22 cellular contexts compared by ENCODE assay signal in the genomic region with DNA sequence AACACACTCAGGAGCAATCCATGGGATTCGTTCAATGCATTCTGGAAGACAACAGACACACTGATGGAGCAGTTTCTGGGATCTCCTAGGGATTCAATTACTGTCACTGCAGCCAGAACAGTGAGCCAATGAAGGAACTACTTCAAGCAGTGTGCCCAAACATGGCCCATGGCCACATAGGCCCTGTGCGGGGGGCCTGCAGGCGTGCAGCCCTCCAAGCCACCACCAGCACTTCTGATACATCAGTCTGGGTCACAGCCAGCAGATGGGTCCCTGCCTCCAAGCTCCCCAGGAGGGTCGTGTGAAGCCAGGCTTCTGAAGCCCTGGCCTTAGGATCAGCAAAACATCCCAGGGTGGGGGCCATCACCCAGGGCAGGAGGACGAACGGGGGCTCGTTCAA.
A peak's percentile ranks its signal among the peaks of the same experiment; 100 is the strongest.
DNase-seq lines count a peak whose midpoint lies in the region; ATAC-seq and TF ChIP-seq lines count a peak whose summit lies in the region.
"Had no signal": no experiment of that assay in that cellular context is flagged by ENCODE, and none has a peak within 500 bp of the region (broad histone marks: within the 10 kb centered on the region; RNA-seq: fewer than 3 reads in every experiment).

No MANE protein-coding gene starts in this region.

- ATAC-seq in CD4-positive, alpha-beta T cell (ENCODE audit: poor library complexity) = no peak
- ATAC-seq in effector memory CD8-positive, alpha-beta T cell (replicated peaks) = no peak
- no peak for ATAC-seq in stimulated activated memory B cell treated with anti-CD40 and anti-IgM and Interleukin-4, amounts not matched to agents 10 μg/mL and 1 μg/mL and 100 μg/mL, for 72 hours
- ATAC-seq in HG02759 (IDR thresholded peaks at IDR 0.05; ENCODE audit: unreplicated experiment) = no peak
- ATAC-seq in GM21423 (IDR thresholded peaks at IDR 0.05; ENCODE audit: unreplicated experiment) = no peak

- TF ChIP-seq CTCF in CD4-positive, alpha-beta T cell (IDR thresholded peaks at IDR 0.05) = no peak

- H3K4me1 Mint-ChIP-seq in activated naive CD4-positive, alpha-beta T cell treated with anti-CD3 and anti-CD28 coated beads for 36 hours (ENCODE audit: low read depth) = no peaks in the 10 kb centered on the region
- no peaks in the 10 kb centered on the region for H3K4me1 Mint-ChIP-seq in CD4-positive, alpha-beta T cell (ENCODE audit: low read depth)
- peaks cover 5 to 11% of the 10 kb centered on the region in 2 donors for H3K4me1 Mint-ChIP-seq in effector memory CD8-positive, alpha-beta T cell (ENCODE audit: low read depth in 2 of 2)
- H3K4me1 Mint-ChIP-seq in stimulated activated memory B cell treated with anti-CD40 and anti-IgM and Interleukin-4, amounts not matched to agents 10 μg/mL and 1 μg/mL and 100 μg/mL, for 72 hours = peaks cover 13% of the 10 kb centered on the region

- H3K4me3 Mint-ChIP-seq in activated naive CD4-positive, alpha-beta T cell treated with anti-CD3 and anti-CD28 coated beads for 36 hours = no peak overlapping the region
- H3K4me3 Mint-ChIP-seq in CD4-positive, alpha-beta T cell = no peak overlapping the region
- no peak overlapping the region for H3K4me3 Mint-ChIP-seq in effector memory CD8-positive, alpha-beta T cell
- no peak overlapping the region for H3K4me3 Mint-ChIP-seq in stimulated activated memory B cell treated with anti-CD40 and anti-IgM and Interleukin-4, amounts not matched to agents 10 μg/mL and 1 μg/mL and 100 μg/mL, for 72 hours

- H3K27ac Mint-ChIP-seq in activated naive CD4-positive, alpha-beta T cell treated with anti-CD3 and anti-CD28 coated beads for 36 hours = peak overlapping the region; percentile 50
- H3K27ac Mint-ChIP-seq in CD4-positive, alpha-beta T cell = peak overlapping the region; percentile 44
- H3K27ac Mint-ChIP-seq in effector memory CD8-positive, alpha-beta T cell = peak overlapping the region; percentile 38 to 78
- H3K27ac Mint-ChIP-seq in stimulated activated memory B cell treated with anti-CD40 and anti-IgM and Interleukin-4, amounts not matched to agents 10 μg/mL and 1 μg/mL and 100 μg/mL, for 72 hours = peak overlapping the region; percentile 68

- no peak overlapping the region for H3K27ac ChIP-seq in CD4-positive, alpha-beta T cell (ENCODE audit: low read depth, low read length)
- H3K27ac ChIP-seq: C4-2B, PC-9 had no signal

- intact Hi-C loops in activated naive CD4-positive, alpha-beta T cell treated with anti-CD3 and anti-CD28 coated beads for 36 hours (cut with micrococcal nuclease) = no loop called here
- intact Hi-C loops in CD4-positive, alpha-beta T cell (cut with DNase I, micrococcal nuclease) = no loop called here

- POLR2A ChIA-PET in CD4-positive, alpha-beta T cell (lab: Charles Lee) = interaction anchor here (1.8 kb wide), 1 partner anchor 122 kb away, joined by 4 read pairs; a partner anchor contains a TSS

- no peak for DNase-seq in activated naive CD4-positive, alpha-beta T cell treated with anti-CD3 and anti-CD28 coated beads for 36 hours
- DNase-seq in activated naive CD4-positive, alpha-beta T cell treated with anti-CD3 and anti-CD28 coated beads, Interleukin-2, amount 50 U/mL, for 16 hours = no peak
- no peak for DNase-seq in CD4-positive, alpha-beta T cell
- no peak for DNase-seq in effector memory CD8-positive, alpha-beta T cell
- DNase-seq in stimulated activated CD4-positive, alpha-beta T cell treated with anti-CD3 and anti-CD28 coated beads, Interleukin-2, amount 100 ng/mL, for 48 hours = no peak
- DNase-seq: AML-193, COR-L47, DMS79, KG1, NCI-H1092, NCI-H1436, NCI-H1930, NCI-H2227 treated with DMSO at 0.1 percent for 48 hours, NCI-H510A, PC-9, RPMI8226, SHP77 had no signal

- CTCF ChIA-PET in activated naive CD4-positive, alpha-beta T cell treated with anti-CD3 and anti-CD28 coated beads for 36 hours (lab: Charles Lee) = interaction anchor here (1.1 kb wide), 1 partner anchor 12 kb away, joined by 3 read pairs; no protein-coding TSS in a partner anchor
- CTCF ChIA-PET in CD4-positive, alpha-beta T cell (lab: Charles Lee) = interaction anchor here (0.8 kb wide), 1 partner anchor 98 kb away, joined by 3 read pairs; no protein-coding TSS in a partner anchor

- no peaks in the 10 kb centered on the region for H3K9me3 Mint-ChIP-seq in activated naive CD4-positive, alpha-beta T cell treated with anti-CD3 and anti-CD28 coated beads for 36 hours
- no peaks in the 10 kb centered on the region for H3K9me3 Mint-ChIP-seq in CD4-positive, alpha-beta T cell
- no peaks in the 10 kb centered on the region for H3K9me3 Mint-ChIP-seq in effector memory CD8-positive, alpha-beta T cell
- H3K9me3 Mint-ChIP-seq in stimulated activated memory B cell treated with anti-CD40 and anti-IgM and Interleukin-4, amounts not matched to agents 10 μg/mL and 1 μg/mL and 100 μg/mL, for 72 hours = no peaks in the 10 kb centered on the region

- H3K27me3 ChIP-seq in CD4-positive, alpha-beta T cell (ENCODE audit: control insufficient read depth, insufficient read depth, low read length) = no peaks in the 10 kb centered on the region

- no peaks in the 10 kb centered on the region for H3K27me3 Mint-ChIP-seq in activated naive CD4-positive, alpha-beta T cell treated with anti-CD3 and anti-CD28 coated beads for 36 hours (ENCODE audit: low read depth)
- H3K27me3 Mint-ChIP-seq in CD4-positive, alpha-beta T cell = no peaks in the 10 kb centered on the region
- H3K27me3 Mint-ChIP-seq in effector memory CD8-positive, alpha-beta T cell = no peaks in the 10 kb centered on the region
- H3K27me3 Mint-ChIP-seq in stimulated activated memory B cell treated with anti-CD40 and anti-IgM and Interleukin-4, amounts not matched to agents 10 μg/mL and 1 μg/mL and 100 μg/mL, for 72 hours = no peaks in the 10 kb centered on the region

- peaks cover 29% of the 10 kb centered on the region for H3K36me3 Mint-ChIP-seq in activated naive CD4-positive, alpha-beta T cell treated with anti-CD3 and anti-CD28 coated beads for 36 hours (ENCODE audit: low read depth)
- peaks cover 97% of the 10 kb centered on the region for H3K36me3 Mint-ChIP-seq in CD4-positive, alpha-beta T cell (ENCODE audit: low read depth)
- peaks cover 82% of the 10 kb centered on the region for H3K36me3 Mint-ChIP-seq in effector memory CD8-positive, alpha-beta T cell (ENCODE audit: insufficient read depth)
- peaks cover 53% of the 10 kb centered on the region for H3K36me3 Mint-ChIP-seq in stimulated activated memory B cell treated with anti-CD40 and anti-IgM and Interleukin-4, amounts not matched to agents 10 μg/mL and 1 μg/mL and 100 μg/mL, for 72 hours

- H3K9me3 ChIP-seq in CD4-positive, alpha-beta T cell (ENCODE audit: control insufficient read depth, low read length) = no peaks in the 10 kb centered on the region
- H3K9me3 ChIP-seq: HAP-1 had no signal
